8 cellular contexts compared by ENCODE assay signal in the genomic region with DNA sequence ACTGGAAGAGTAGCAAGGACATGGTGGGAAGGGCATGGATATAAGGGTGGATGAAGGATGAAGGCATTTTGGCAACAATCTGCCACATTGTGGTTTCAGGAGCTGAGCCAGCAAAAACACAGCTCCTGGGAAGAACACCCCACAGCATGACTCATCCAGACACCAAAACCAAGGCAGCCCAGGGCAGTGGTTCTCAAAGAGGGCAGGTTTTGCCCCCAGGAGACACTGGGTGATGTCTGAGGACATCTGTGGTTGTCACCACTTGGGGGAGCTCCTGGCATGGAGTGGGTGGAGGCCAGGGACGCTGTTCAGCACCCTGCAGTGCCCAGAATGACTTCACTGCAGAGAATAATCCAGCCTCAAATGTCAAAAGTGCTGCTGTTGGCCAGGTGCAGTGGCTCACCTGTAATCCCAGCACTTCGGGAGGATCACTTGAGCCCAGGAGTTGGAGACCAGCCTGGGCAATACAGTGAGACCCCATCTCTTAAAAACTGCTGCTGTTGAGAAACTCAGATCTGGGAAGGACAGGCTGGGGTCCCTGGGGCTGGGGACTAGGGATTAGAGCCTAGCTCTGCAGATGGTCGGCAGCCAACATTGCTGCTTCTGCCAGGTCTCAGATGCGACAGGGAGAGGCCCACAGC. TPM values are rescaled to one million over a fixed set of nuclear protein-coding genes. Genes with fewer than 3 reads are reported as not detected.
A peak's percentile ranks its signal among the peaks of the same experiment; 100 is the strongest.
DNase-seq lines count a peak whose midpoint lies in the region; ATAC-seq and TF ChIP-seq lines count a peak whose summit lies in the region.

No MANE protein-coding gene starts in this region.

- H3K4me3 ChIP-seq in cardiac muscle cell (no peak overlapping the region), mesendoderm (ENCODE audit: low read length) (no peak overlapping the region)

- peaks cover 3% of the 10 kb centered on the region for H3K36me3 Mint-ChIP-seq in T-helper 2 cell treated with Interferon-gamma antibody and Interleukin-4, amounts not matched to agents 5 μg/mL and 100 μg/mL, for 36 hours (ENCODE audit: low read depth)

- no peak overlapping the region for H2BK5ac ChIP-seq in mesendoderm (ENCODE audit: low read length)

- peaks cover 15% of the 10 kb centered on the region for H3K9me3 Mint-ChIP-seq in T-helper 2 cell treated with Interferon-gamma antibody and Interleukin-4, amounts not matched to agents 5 μg/mL and 100 μg/mL, for 36 hours

- H3K27ac Mint-ChIP-seq in T-helper 2 cell treated with Interferon-gamma antibody and Interleukin-4, amounts not matched to agents 5 μg/mL and 100 μg/mL, for 36 hours, result no peak overlapping the region

- no peak overlapping the region for H3K27ac ChIP-seq in cardiac muscle cell
- no peak overlapping the region for H3K27ac ChIP-seq in mesendoderm (ENCODE audit: low read depth, low read length)

- ATAC-seq in GM19324 (IDR thresholded peaks at IDR 0.05; ENCODE audit: low FRiP score, unreplicated experiment), result no peak
- ATAC-seq in GM21786 (IDR thresholded peaks at IDR 0.05; ENCODE audit: unreplicated experiment), result no peak

- H3K4me1 Mint-ChIP-seq in T-helper 2 cell treated with Interferon-gamma antibody and Interleukin-4, amounts not matched to agents 5 μg/mL and 100 μg/mL, for 36 hours (ENCODE audit: low read depth), result no peaks in the 10 kb centered on the region

- no peak overlapping the region for H2BK120ac ChIP-seq in mesendoderm (ENCODE audit: low read depth, low read length)

- DNase-seq in cardiac muscle cell (ENCODE audit: low read depth in 1 of 2, low spot score in 1 of 2), result peak in 1 of 2 donors; percentile 84
- DNase-seq in cardiac septum (ENCODE audit: low spot score), result no peak
- peak; percentile 74 for DNase-seq in NCI-H69 (lab: John Stamatoyannopoulos, UW)
- peak; percentile 26 for DNase-seq in activated naive CD4-positive, alpha-beta T cell treated with anti-CD3 and anti-CD28 coated beads, Interleukin-2, amount 50 U/mL, for 16 hours
- peak; percentile 74 for DNase-seq in mesendoderm
- DNase-seq in T-helper 2 cell treated with Interferon-gamma antibody and Interleukin-4, amounts not matched to agents 5 μg/mL and 100 μg/mL, for 36 hours (ENCODE audit: low spot score), result no peak

- no peaks in the 10 kb centered on the region for H3K9me3 ChIP-seq in cardiac muscle cell (ENCODE audit: low read depth)

- no peak overlapping the region for H3K4ac ChIP-seq in mesendoderm (ENCODE audit: low read depth, low read length)

- peak; percentile 37 for TF ChIP-seq CTCF in cardiac muscle cell (IDR thresholded peaks at IDR 0.05; ENCODE audit: low read depth, low read length)

- H3K4me3 Mint-ChIP-seq in T-helper 2 cell treated with Interferon-gamma antibody and Interleukin-4, amounts not matched to agents 5 μg/mL and 100 μg/mL, for 36 hours, result no peak overlapping the region

- intact Hi-C loops in cardiac septum (cut with DNase I), result no loop called here

- no peaks in the 10 kb centered on the region for H3K27me3 Mint-ChIP-seq in T-helper 2 cell treated with Interferon-gamma antibody and Interleukin-4, amounts not matched to agents 5 μg/mL and 100 μg/mL, for 36 hours (ENCODE audit: low read depth)

- no CpG with 5 or more reads among the region's 4 CpGs for WGBS in mesendoderm (ENCODE audit: extremely low coverage, insufficient coverage, low lambda C conversion rate)

- H3K79me1 ChIP-seq in mesendoderm (ENCODE audit: low read length), result no peaks in the 10 kb centered on the region

- H4K8ac ChIP-seq in mesendoderm (ENCODE audit: low read depth, low read length), result no peak overlapping the region

- H2AK5ac ChIP-seq in mesendoderm (ENCODE audit: low read length), result no peak overlapping the region

- no peak overlapping the region for H3K23ac ChIP-seq in mesendoderm (ENCODE audit: low read length)

- no peak overlapping the region for H3K4me2 ChIP-seq in mesendoderm (ENCODE audit: low read length)

- H3K36me3 ChIP-seq in cardiac muscle cell, result no peaks in the 10 kb centered on the region
- no peaks in the 10 kb centered on the region for H3K36me3 ChIP-seq in mesendoderm (ENCODE audit: control insufficient read depth, insufficient read depth, low read length)

- no peaks in the 10 kb centered on the region for H3K27me3 ChIP-seq in cardiac muscle cell
- H3K27me3 ChIP-seq in mesendoderm (ENCODE audit: insufficient read depth, low read length, poor library complexity), result no peaks in the 10 kb centered on the region

- no peak overlapping the region for H2BK15ac ChIP-seq in mesendoderm (replicated peaks; ENCODE audit: low read depth)

- no peak overlapping the region for H3K9ac ChIP-seq in mesendoderm (ENCODE audit: low read length)

- H3K4me1 ChIP-seq in cardiac muscle cell (ENCODE audit: low read depth), result no peaks in the 10 kb centered on the region
- no peaks in the 10 kb centered on the region for H3K4me1 ChIP-seq in mesendoderm (ENCODE audit: control insufficient read depth, low read depth, low read length)

- no peak overlapping the region for H3K18ac ChIP-seq in mesendoderm (ENCODE audit: low read length)

- no peak overlapping the region for H3K56ac ChIP-seq in mesendoderm (ENCODE audit: low read length)

- H4K5ac ChIP-seq in mesendoderm (ENCODE audit: low read length), result no peak overlapping the region

- H3K79me2 ChIP-seq in mesendoderm (ENCODE audit: control insufficient read depth, insufficient read depth, low read length), result no peaks in the 10 kb centered on the region

RNA-seq across cellular contexts. Expression of gene ZFR2, which starts 16.1 kb away (rescaled TPM):
- total RNA-seq in cardiac muscle cell, result 18.8 and 24.2 TPM in 2 replicates
- 43.0 and 44.7 TPM in 2 replicates for polyA plus RNA-seq in cardiac muscle cell
- 0.62 TPM for total RNA-seq in cardiac septum
- polyA plus RNA-seq in mesendoderm (2013, experiment 1 of 2), result 10.2 TPM
- 10.1 TPM for polyA plus RNA-seq in mesendoderm (2013, experiment 2 of 2)

RNA-seq across cellular contexts. Expression of gene ATCAY, which starts 27.8 kb away (rescaled TPM):
- 0.15 and 0.25 TPM in 2 replicates for total RNA-seq in cardiac muscle cell
- 0.29 and 0.40 TPM in 2 replicates for polyA plus RNA-seq in cardiac muscle cell
- not detected for total RNA-seq in cardiac septum
- polyA plus RNA-seq in mesendoderm (2013, experiment 1 of 2), result 2.9 TPM
- polyA plus RNA-seq in mesendoderm (2013, experiment 2 of 2), result 3.2 TPM

Comparison
In these comparisons a context has a peak if more than half of its experiments do, and no peak if none do; other contexts are left out.
1. RNA of gene ZFR2, which starts 16.1 kb away (total RNA-seq): 18.8 to 24.2 TPM in cardiac muscle cell; 0.62 TPM in cardiac septum (single experiment); every median in the first group is over 10 times any median in the second.
2. DNase-seq: peak in NCI-H69 (single experiment), activated naive CD4-positive, alpha-beta T cell treated with anti-CD3 and anti-CD28 coated beads, Interleukin-2, amount 50 U/mL, for 16 hours (single experiment) and mesendoderm (single experiment); none in cardiac septum (single experiment) and T-helper 2 cell treated with Interferon-gamma antibody and Interleukin-4, amounts not matched to agents 5 μg/mL and 100 μg/mL, for 36 hours (single experiment).